In genomic region chr1:14686701-14687100, GRCh38 we compare ENCODE assay signal across 15 cellular contexts.
DNase-seq lines count a peak whose midpoint lies in the region; ATAC-seq lines count a peak whose summit lies in the region.
"Had no signal": no experiment of that assay in that cellular context is flagged by ENCODE, and none has a peak within 500 bp of the region (broad histone marks: within the 10 kb centered on the region; RNA-seq: fewer than 3 reads in every experiment).

No MANE protein-coding gene starts in this region.

- no peaks in the 10 kb centered on the region for H3K9me3 ChIP-seq in HUES64 (ENCODE audit: insufficient read depth, low read depth, low read length)
- H3K9me3 ChIP-seq in MG63 = no peaks in the 10 kb centered on the region
- H3K9me3 ChIP-seq: Caco-2 had no signal

- H3K4me1 ChIP-seq in HUES64 (ENCODE audit: insufficient read depth, low read length) = peaks cover 16% of the 10 kb centered on the region; the same call in 1 of the 2 replicates
- H3K4me1 ChIP-seq: Caco-2 had no signal

- H3K9ac ChIP-seq in HUES64 (ENCODE audit: low read depth, low read length) = no peak overlapping the region

- DNase-seq in ecto neural progenitor cell (ENCODE audit: low spot score) (peak; percentile 47), iPS-NIHi7 (ENCODE audit: extremely low spot score) (peak; percentile 27), A172 (ENCODE audit: low spot score) (no peak), MG63 (no peak)
- DNase-seq: Caco-2; CD8-positive, alpha-beta T cell; DND-41; GF-D8; H9; IMR-90; KBM-7 had no signal

- H3K27me3 ChIP-seq in HUES64 (ENCODE audit: insufficient read depth, low read length) (no peaks in the 10 kb centered on the region), MG63 (no peaks in the 10 kb centered on the region)

- no peak for ATAC-seq in HG03521 (IDR thresholded peaks at IDR 0.05; ENCODE audit: unreplicated experiment)
- no peak for ATAC-seq in HG03196 (IDR thresholded peaks at IDR 0.05; ENCODE audit: unreplicated experiment)
- ATAC-seq: CD8-positive, alpha-beta T cell had no signal

- H3K36me3 ChIP-seq in HUES64 (ENCODE audit: insufficient read depth, low read length) (no peaks in the 10 kb centered on the region), MG63 (no peaks in the 10 kb centered on the region)

- H3K27ac ChIP-seq in HUES64 (ENCODE audit: low read depth, low read length) = peak overlapping the region; percentile 56; the same call in 1 of the 2 replicates
- H3K27ac ChIP-seq: HL-60 had no signal

- H3K4me3 ChIP-seq in HUES64 (ENCODE audit: low read length) = no peak overlapping the region
- no peak overlapping the region for H3K4me3 ChIP-seq in MG63

- WGBS in HUES64 = 44% methylated on average over 4 of the region's 4 CpGs

Comparison
In these comparisons a context has a peak if more than half of its experiments do, and no peak if none do; other contexts are left out.
1. DNase-seq: peak in ecto neural progenitor cell (single experiment) and iPS-NIHi7 (single experiment); none in A172 (single experiment) and MG63 (single experiment).